ENCODE assay signal across 1 cellular context in the genomic region with DNA sequence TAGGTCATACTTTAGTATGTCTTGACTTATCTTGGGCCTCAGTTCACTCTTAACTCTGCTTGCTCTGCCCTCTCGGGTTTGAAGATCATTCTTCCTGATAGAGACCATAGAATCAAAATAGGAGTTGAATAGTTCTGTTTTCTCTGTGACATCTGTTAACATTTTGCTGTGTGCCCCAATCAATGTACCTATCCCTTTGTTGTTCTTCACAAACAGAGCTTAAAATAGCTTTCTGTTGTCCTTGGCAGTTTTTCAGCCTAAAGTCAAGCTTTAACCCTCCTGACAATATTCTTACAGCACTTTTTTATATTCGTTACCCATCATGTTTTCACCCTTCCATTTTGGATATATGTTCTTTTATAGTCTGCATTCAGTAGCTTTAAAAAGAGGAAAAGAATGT.
TF ChIP-seq lines count a peak whose summit lies in the region.

No MANE protein-coding gene starts in this region.

TF ChIP-seq in GM23338, 12 proteins besides CTCF, POLR2A, EP300 and RAD21 (continued from another document):
- TF ChIP-seq ZNF331 (CRISPR knock-in tag; IDR thresholded peaks at IDR 0.05; ENCODE audit: low read depth) = no peak
- TF ChIP-seq STAT1 (IDR thresholded peaks at IDR 0.05; ENCODE audit: unreplicated experiment) = no peak
- no peak for TF ChIP-seq CREB1 (CRISPR knock-in tag; IDR thresholded peaks at IDR 0.05; ENCODE audit: low read depth)
- TF ChIP-seq NANOG (IDR thresholded peaks at IDR 0.05; ENCODE audit: borderline replicate concordance) = no peak
- no peak for TF ChIP-seq POLR2AphosphoS5 (IDR thresholded peaks at IDR 0.05; ENCODE audit: low read depth)
- TF ChIP-seq, protein P1, sequence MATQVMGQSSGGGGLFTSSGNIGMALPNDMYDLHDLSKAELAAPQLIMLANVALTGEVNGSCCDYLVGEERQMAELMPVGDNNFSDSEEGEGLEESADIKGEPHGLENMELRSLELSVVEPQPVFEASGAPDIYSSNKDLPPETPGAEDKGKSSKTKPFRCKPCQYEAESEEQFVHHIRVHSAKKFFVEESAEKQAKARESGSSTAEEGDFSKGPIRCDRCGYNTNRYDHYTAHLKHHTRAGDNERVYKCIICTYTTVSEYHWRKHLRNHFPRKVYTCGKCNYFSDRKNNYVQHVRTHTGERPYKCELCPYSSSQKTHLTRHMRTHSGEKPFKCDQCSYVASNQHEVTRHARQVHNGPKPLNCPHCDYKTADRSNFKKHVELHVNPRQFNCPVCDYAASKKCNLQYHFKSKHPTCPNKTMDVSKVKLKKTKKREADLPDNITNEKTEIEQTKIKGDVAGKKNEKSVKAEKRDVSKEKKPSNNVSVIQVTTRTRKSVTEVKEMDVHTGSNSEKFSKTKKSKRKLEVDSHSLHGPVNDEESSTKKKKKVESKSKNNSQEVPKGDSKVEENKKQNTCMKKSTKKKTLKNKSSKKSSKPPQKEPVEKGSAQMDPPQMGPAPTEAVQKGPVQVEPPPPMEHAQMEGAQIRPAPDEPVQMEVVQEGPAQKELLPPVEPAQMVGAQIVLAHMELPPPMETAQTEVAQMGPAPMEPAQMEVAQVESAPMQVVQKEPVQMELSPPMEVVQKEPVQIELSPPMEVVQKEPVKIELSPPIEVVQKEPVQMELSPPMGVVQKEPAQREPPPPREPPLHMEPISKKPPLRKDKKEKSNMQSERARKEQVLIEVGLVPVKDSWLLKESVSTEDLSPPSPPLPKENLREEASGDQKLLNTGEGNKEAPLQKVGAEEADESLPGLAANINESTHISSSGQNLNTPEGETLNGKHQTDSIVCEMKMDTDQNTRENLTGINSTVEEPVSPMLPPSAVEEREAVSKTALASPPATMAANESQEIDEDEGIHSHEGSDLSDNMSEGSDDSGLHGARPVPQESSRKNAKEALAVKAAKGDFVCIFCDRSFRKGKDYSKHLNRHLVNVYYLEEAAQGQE (IDR thresholded peaks at IDR 0.05; ENCODE audit: unreplicated experiment) = no peak
- no peak for TF ChIP-seq EZH2phosphoT487 (IDR thresholded peaks at IDR 0.05; ENCODE audit: unreplicated experiment)
